Comparison of ENCODE assay signal across 8 cellular contexts in genomic region chr12:130873106-130873795, GRCh38. TPM values are rescaled to one million over a fixed set of nuclear protein-coding genes. Genes with fewer than 3 reads are reported as not detected.
A peak's percentile ranks its signal among the peaks of the same experiment; 100 is the strongest.
DNase-seq lines count a peak whose midpoint lies in the region; FAIRE-seq and TF ChIP-seq lines count a peak whose summit lies in the region.

No MANE protein-coding gene starts in this region.

- H3K27me3 Mint-ChIP-seq in progenitor cell of endocrine pancreas = peaks cover 2% of the 10 kb centered on the region

- intact Hi-C loops in esophagus muscularis mucosa (cut with DNase I) = no loop called here

- H3K9me3 Mint-ChIP-seq in progenitor cell of endocrine pancreas (ENCODE audit: low read depth) = no peaks in the 10 kb centered on the region

- no peak for TF ChIP-seq POLR2A in Peyer's patch (IDR thresholded peaks at IDR 0.05)
- no peak for TF ChIP-seq POLR2A in esophagus muscularis mucosa (IDR thresholded peaks at IDR 0.05; ENCODE audit: low read depth)
- no peak for TF ChIP-seq POLR2A in H54 (IDR thresholded peaks at IDR 0.05; ENCODE audit: low read depth, low read length)

- H3K27me3 ChIP-seq in Peyer's patch = no peaks in the 10 kb centered on the region
- H3K27me3 ChIP-seq in esophagus muscularis mucosa = no peaks in the 10 kb centered on the region

- no peak for TF ChIP-seq EP300 in esophagus muscularis mucosa (IDR thresholded peaks at IDR 0.05)

- peaks cover 39% of the 10 kb centered on the region for H3K36me3 Mint-ChIP-seq in progenitor cell of endocrine pancreas (ENCODE audit: insufficient read depth)

- no peak for TF ChIP-seq CTCF in Peyer's patch (IDR thresholded peaks at IDR 0.05)
- TF ChIP-seq CTCF in esophagus muscularis mucosa (IDR thresholded peaks at IDR 0.05) = no peak
- no peak for TF ChIP-seq CTCF in progenitor cell of endocrine pancreas (IDR thresholded peaks at IDR 0.05; ENCODE audit: unreplicated experiment)

- DNase-seq in ELR (ENCODE audit: low read depth) (peak; percentile 32), Peyer's patch (no peak), esophagus muscularis mucosa (ENCODE audit: extremely low spot score) (no peak), progenitor cell of endocrine pancreas (ENCODE audit: low spot score, unreplicated experiment) (no peak), midbrain (lab: John Stamatoyannopoulos, UW) (no peak), NCI-H187 (lab: John Stamatoyannopoulos, UW) (no peak), DMS153 (lab: John Stamatoyannopoulos, UW) (no peak), H54 (ENCODE audit: insufficient read length, low spot score) (no peak)

- H3K9me3 ChIP-seq in Peyer's patch = no peaks in the 10 kb centered on the region
- H3K9me3 ChIP-seq in esophagus muscularis mucosa = no peaks in the 10 kb centered on the region

- H3K4me1 Mint-ChIP-seq in progenitor cell of endocrine pancreas (ENCODE audit: low read depth) = peaks cover 45% of the 10 kb centered on the region

- H3K36me3 ChIP-seq in Peyer's patch = peaks cover 0 to 40% (median 0%) of the 10 kb centered on the region in 3 donors
- H3K36me3 ChIP-seq in esophagus muscularis mucosa = peaks cover 34 to 54% (median 42%) of the 10 kb centered on the region in 4 donors

- H3K4me1 ChIP-seq in Peyer's patch = peaks cover 0 to 21% (median 6%) of the 10 kb centered on the region in 4 donors
- peaks cover 16 to 41% (median 35%) of the 10 kb centered on the region in 4 donors for H3K4me1 ChIP-seq in esophagus muscularis mucosa

- no peak for FAIRE-seq in H54 (lab: Jason Lieb, UNC)

- peak overlapping the region; percentile 95 for H3K4me3 Mint-ChIP-seq in progenitor cell of endocrine pancreas (ENCODE audit: low read depth)

- peak overlapping the region; percentile 98 for H3K27ac Mint-ChIP-seq in progenitor cell of endocrine pancreas

- H3K27ac ChIP-seq in Peyer's patch (peak overlapping the region in 1 of 4 donors; percentile 95), esophagus muscularis mucosa (replicated peaks in 1 of 4) (peak overlapping the region in 2 of 4 donors; percentile 96 to 97)

- WGBS in esophagus muscularis mucosa = 41% methylated on average over 4 of the region's 4 CpGs

- peak overlapping the region; percentile 92 to 99 (median 98) for H3K4me3 ChIP-seq in Peyer's patch
- H3K4me3 ChIP-seq in esophagus muscularis mucosa = peak overlapping the region; percentile 93 to 97 (median 94)

RNA-seq across cellular contexts. Expression of gene RAN, which starts 1.4 kb away (rescaled TPM):
- total RNA-seq in Peyer's patch (100 to 1,000 TPM in 2 of 4 donors, 10 to 100 TPM in 2; 48.4 to 154 (median 114) TPM), esophagus muscularis mucosa (100 to 1,000 TPM; 157 to 211 (median 197) TPM), progenitor cell of endocrine pancreas (803 and 832 TPM in 2 replicates)

RNA-seq across cellular contexts. Expression of gene STX2, which starts 34.2 kb away (rescaled TPM):
- total RNA-seq in Peyer's patch (100 to 1,000 TPM in 1 of 4 donors, 1 to 10 TPM in 3; 5.3 to 115 (median 9.0) TPM), esophagus muscularis mucosa (10 to 100 TPM; 46.6 to 80.8 (median 49.1) TPM), progenitor cell of endocrine pancreas (20.5 and 22.4 TPM in 2 replicates)
